2 cellular contexts compared by ENCODE assay signal in the genomic region with DNA sequence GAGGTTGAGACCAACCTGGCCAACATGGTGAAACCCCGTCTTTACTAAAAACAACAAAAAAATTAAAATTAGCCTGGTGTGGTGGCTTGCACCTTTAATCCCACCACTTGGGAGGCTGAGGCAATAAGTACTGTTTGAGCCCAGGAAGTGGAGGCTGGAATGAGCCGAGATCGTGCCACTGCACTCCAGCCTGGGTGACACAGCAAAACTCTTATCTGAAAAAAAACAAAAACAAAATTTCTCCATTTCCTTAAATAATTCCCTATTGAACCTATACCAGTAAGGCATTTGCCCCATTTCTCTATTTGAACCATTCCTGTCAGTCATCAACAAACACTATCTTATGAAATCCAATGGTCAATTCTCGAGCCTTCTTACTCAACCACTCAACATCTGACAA.
TF ChIP-seq lines count a peak whose summit lies in the region.

No MANE protein-coding gene starts in this region.

TF ChIP-seq in IMR-90, 13 proteins besides CTCF, POLR2A, EP300 and RAD21:
- TF ChIP-seq NFE2L2 (IDR thresholded peaks at IDR 0.05; ENCODE audit: low read depth, low read length) (0 out of 2 replicates have a peak, but pooled peaks have one; percentile 11), BHLHE40 (IDR thresholded peaks at IDR 0.05; ENCODE audit: low read depth, low read length) (no peak)

TF ChIP-seq in K562, 482 proteins besides CTCF, POLR2A, EP300 and RAD21:
- TF ChIP-seq MAFF (IDR thresholded peaks at IDR 0.05; ENCODE audit: low read length): 0 out of 2 replicates have a peak, but pooled peaks have one; percentile 44
- TF ChIP-seq ATF7 (IDR thresholded peaks at IDR 0.05): no peak
- TF ChIP-seq NFE2 (IDR thresholded peaks at IDR 0.05; ENCODE audit: low read depth): peak; percentile 66
- TF ChIP-seq HNRNPK (IDR thresholded peaks at IDR 0.05; ENCODE audit: low read depth, low read length, poor library complexity, severe bottlenecking): no peak
- peak; percentile 35; the same call in 1 of the 2 replicates for TF ChIP-seq ARID1B (IDR thresholded peaks at IDR 0.05)
- TF ChIP-seq ZNF583 (CRISPR knock-in tag; IDR thresholded peaks at IDR 0.05): no peak
- no peak for TF ChIP-seq ZNF274 (IDR thresholded peaks at IDR 0.05; ENCODE audit: borderline replicate concordance, low read depth, low read length)
- TF ChIP-seq, protein P1, sequence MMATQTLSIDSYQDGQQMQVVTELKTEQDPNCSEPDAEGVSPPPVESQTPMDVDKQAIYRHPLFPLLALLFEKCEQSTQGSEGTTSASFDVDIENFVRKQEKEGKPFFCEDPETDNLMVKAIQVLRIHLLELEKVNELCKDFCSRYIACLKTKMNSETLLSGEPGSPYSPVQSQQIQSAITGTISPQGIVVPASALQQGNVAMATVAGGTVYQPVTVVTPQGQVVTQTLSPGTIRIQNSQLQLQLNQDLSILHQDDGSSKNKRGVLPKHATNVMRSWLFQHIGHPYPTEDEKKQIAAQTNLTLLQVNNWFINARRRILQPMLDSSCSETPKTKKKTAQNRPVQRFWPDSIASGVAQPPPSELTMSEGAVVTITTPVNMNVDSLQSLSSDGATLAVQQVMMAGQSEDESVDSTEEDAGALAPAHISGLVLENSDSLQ (IDR thresholded peaks at IDR 0.05): peak; percentile 30; the same call in 1 of the 2 replicates
- TF ChIP-seq ZNF644 (tag; IDR thresholded peaks at IDR 0.05; ENCODE audit: low read depth): no peak
- TF ChIP-seq MAFG (tag; conservative IDR thresholded peaks at IDR 0.05): peak; percentile 64; the same call in 1 of the 2 replicates
- TF ChIP-seq C11orf30 (IDR thresholded peaks at IDR 0.05; ENCODE audit: low read depth): peak; percentile 70
- TF ChIP-seq ZNF316 (IDR thresholded peaks at IDR 0.05): peak; percentile 23; the same call in 1 of the 2 replicates
